In the genomic region with DNA sequence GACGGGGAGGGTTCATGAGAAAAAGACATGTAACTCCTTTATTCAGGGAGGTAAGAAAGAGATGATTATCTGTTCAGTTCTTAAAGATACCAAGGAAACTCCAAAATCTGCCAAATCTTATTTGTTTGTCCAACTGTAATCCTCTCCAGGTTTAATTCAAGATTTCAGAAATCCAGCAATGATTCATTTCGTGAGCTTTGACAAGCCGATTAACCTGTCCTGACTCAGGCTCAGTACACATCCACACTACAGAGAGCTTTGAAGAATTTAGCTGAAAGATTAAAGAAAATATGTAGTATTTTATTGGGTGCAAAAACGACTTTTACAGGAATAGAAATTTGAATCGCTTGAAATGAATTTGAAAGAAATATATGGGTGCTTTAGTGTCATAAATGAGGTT, we compare ENCODE assay signal across 8 cellular contexts. TPM values are rescaled to one million over a fixed set of nuclear protein-coding genes. Genes with fewer than 3 reads are reported as not detected.
A peak's percentile ranks its signal among the peaks of the same experiment; 100 is the strongest.
DNase-seq lines count a peak whose midpoint lies in the region; ATAC-seq, FAIRE-seq and TF ChIP-seq lines count a peak whose summit lies in the region.
"Had no signal": no experiment of that assay in that cellular context is flagged by ENCODE, and none has a peak within 500 bp of the region (broad histone marks: within the 10 kb centered on the region; RNA-seq: fewer than 3 reads in every experiment).

No MANE protein-coding gene starts in this region.

- no peaks in the 10 kb centered on the region for H3K9me3 ChIP-seq in Panc1 (ENCODE audit: control insufficient read depth, insufficient read depth, low read depth, low read length)

- ATAC-seq in Panc1, result no peak

- TSS peak; percentile 67 for BruUV-seq in Panc1 (replicated peaks; lab: Mats Ljungman, UMichigan)

- POLR2A ChIA-PET in Panc1 (lab: Charles Lee), result interaction anchor here (0.6 kb wide), 1 partner anchor 1569 kb away, joined by 6 read pairs; no protein-coding TSS in a partner anchor

- peak; percentile 70 for FAIRE-seq in H54 (lab: Jason Lieb, UNC)

- in situ Hi-C loops in Panc1 (cut with HindIII; ENCODE audit: low pct_unique_long_range_greater_than_20kb, low sequenced_read_pairs), result no loop called here

- DNase-seq in H54 (ENCODE audit: insufficient read length, low spot score), result no peak
- DNase-seq in Panc1 (ENCODE audit: low read depth, low spot score), result no peak
- DNase-seq in epithelial cell of prostate (ENCODE audit: low read depth, low spot score), result no peak
- no peak for DNase-seq in progenitor cell of endocrine pancreas (ENCODE audit: low spot score, unreplicated experiment)
- no peak for DNase-seq in NCI-H1092 (lab: John Stamatoyannopoulos, UW)
- DNase-seq in DMS114 treated with DMSO at 0.1 percent for 48 hours (lab: John Stamatoyannopoulos, UW; ENCODE audit: unreplicated experiment), result no peak
- no peak for DNase-seq in EL
- DNase-seq: aorta had no signal

- TF ChIP-seq CTCF in Panc1 (IDR thresholded peaks at IDR 0.05) (no peak), progenitor cell of endocrine pancreas (IDR thresholded peaks at IDR 0.05; ENCODE audit: unreplicated experiment) (no peak)

- peak overlapping the region; percentile 74 to 81; a peak in 3 of 4 replicates for H3K4me3 ChIP-seq in Panc1 (ENCODE audit: low read depth in 2 of 2, low read length in 2 of 2)

- H3K27me3 Mint-ChIP-seq in progenitor cell of endocrine pancreas, result no peaks in the 10 kb centered on the region

- intact Hi-C loops in Panc1 (cut with micrococcal nuclease; ENCODE audit: unreplicated experiment), result no loop called here

- H3K27ac Mint-ChIP-seq in progenitor cell of endocrine pancreas, result peak overlapping the region; percentile 74

- peak overlapping the region; percentile 76 for H3K4me3 Mint-ChIP-seq in progenitor cell of endocrine pancreas (ENCODE audit: low read depth)

- H3K36me3 ChIP-seq in Panc1 (ENCODE audit: control insufficient read depth, insufficient read depth, low read length), result no peaks in the 10 kb centered on the region

- no peak for TF ChIP-seq POLR2A in H54 (IDR thresholded peaks at IDR 0.05; ENCODE audit: low read depth, low read length)

- H3K9me3 Mint-ChIP-seq in progenitor cell of endocrine pancreas (ENCODE audit: low read depth), result no peaks in the 10 kb centered on the region

- peaks cover 11% of the 10 kb centered on the region for H3K4me1 ChIP-seq in Panc1 (ENCODE audit: control insufficient read depth, insufficient read depth, low read length)

- H3K27me3 ChIP-seq in Panc1 (ENCODE audit: control insufficient read depth, insufficient read depth, low read length), result no peaks in the 10 kb centered on the region

- CTCF ChIA-PET in Panc1 (lab: Charles Lee), result no interaction called here

- H3K27ac ChIP-seq in Panc1 (ENCODE audit: low read length) (peak overlapping the region; percentile 89), epithelial cell of prostate (peak overlapping the region; percentile 47)

- H3K4me1 Mint-ChIP-seq in progenitor cell of endocrine pancreas (ENCODE audit: low read depth), result peaks cover 18% of the 10 kb centered on the region

- H3K36me3 Mint-ChIP-seq in progenitor cell of endocrine pancreas (ENCODE audit: insufficient read depth), result peaks cover 10% of the 10 kb centered on the region

RNA-seq across cellular contexts. Expression of gene SPAG16, which starts 1.1 kb away (rescaled TPM):
- 13.0 TPM for total RNA-seq in Panc1 (2021; ENCODE audit: unreplicated experiment)
- polyA plus RNA-seq in Panc1 (2012; ENCODE audit: insufficient read length), result 34.4 TPM
- 52.8 and 54.4 TPM in 2 replicates for total RNA-seq in progenitor cell of endocrine pancreas
